8 cellular contexts compared by ENCODE assay signal in genomic region chr3:134600685-134601502, GRCh38.
DNase-seq lines count a peak whose midpoint lies in the region; FAIRE-seq and TF ChIP-seq lines count a peak whose summit lies in the region.

No MANE protein-coding gene starts in this region.

- peak overlapping the region in 1 of 3 experiments; percentile 72 for H3K27ac Mint-ChIP-seq in nephron

- H3K9ac ChIP-seq in BLaER1 (no peak overlapping the region), NT2/D1 (ENCODE audit: insufficient read length, low read depth) (no peak overlapping the region)

- peak overlapping the region; percentile 29 to 59 (median 40) for H3K4me3 Mint-ChIP-seq in nephron

- H3K27me3 Mint-ChIP-seq in nephron (ENCODE audit: low read depth) = peaks cover 15% of the 10 kb centered on the region

- FAIRE-seq in GM19239 (lab: Jason Lieb, UNC) = peak; percentile 83

- DNase-seq in GM19239 (ENCODE audit: insufficient read length, low spot score) = peak; percentile 57
- peak; percentile 35 for DNase-seq in HS-27A (ENCODE audit: low read depth)
- DNase-seq in NT2/D1 (ENCODE audit: low read depth, low spot score) = peak; percentile 48
- peak; percentile 18 for DNase-seq in activated T-cell treated with anti-CD3 and anti-CD28 coated beads for 4 hours
- DNase-seq in fibroblast of gingiva (ENCODE audit: low read depth) = peak; percentile 55
- peak; percentile 87 for DNase-seq in superior temporal gyrus (ENCODE audit: extremely low spot score)

- H3K4me2 ChIP-seq in BLaER1 = peak overlapping the region; percentile 46

- H3K36me3 ChIP-seq in BLaER1 (no peaks in the 10 kb centered on the region), NT2/D1 (ENCODE audit: insufficient read depth, insufficient read length, low read length) (no peaks in the 10 kb centered on the region)

- H3K36me3 Mint-ChIP-seq in nephron (ENCODE audit: low read depth) = no peaks in the 10 kb centered on the region

- peak; percentile 98 to 100 (median 99) for TF ChIP-seq CTCF in nephron (IDR thresholded peaks at IDR 0.05; ENCODE audit: unreplicated experiment in 3 of 3)

- H3K4me1 ChIP-seq in BLaER1 = peaks cover 37% of the 10 kb centered on the region
- peaks cover 17% of the 10 kb centered on the region for H3K4me1 ChIP-seq in NT2/D1 (ENCODE audit: insufficient read depth, insufficient read length)

- H3K4me1 Mint-ChIP-seq in nephron = peaks cover 19% of the 10 kb centered on the region

- no peak overlapping the region for H3K27ac ChIP-seq in BLaER1

- H4K20me1 ChIP-seq in BLaER1 = peaks cover 6% of the 10 kb centered on the region; the same call in 1 of the 2 replicates

- H3K27me3 ChIP-seq in BLaER1 (no peaks in the 10 kb centered on the region), NT2/D1 (ENCODE audit: insufficient read depth, insufficient read length) (peaks cover 12% of the 10 kb centered on the region)

- no peaks in the 10 kb centered on the region for H3K9me3 ChIP-seq in BLaER1
- H3K9me3 ChIP-seq in NT2/D1 (ENCODE audit: insufficient read depth, low read length) = peaks cover 4% of the 10 kb centered on the region; the same call in 1 of the 2 replicates

- peak overlapping the region; percentile 35; the same call in 1 of the 2 replicates for H3K4me3 ChIP-seq in BLaER1
- no peak overlapping the region for H3K4me3 ChIP-seq in NT2/D1 (ENCODE audit: insufficient read length, low read depth)

- no peaks in the 10 kb centered on the region for H3K9me3 Mint-ChIP-seq in nephron

Comparison
In these comparisons a context has a peak if more than half of its experiments do, and no peak if none do; other contexts are left out.
1. DNase-seq: peak in every context shown above with its lines; median percentile 87 in superior temporal gyrus; 57 in GM19239; 55 in fibroblast of gingiva; 48 in NT2/D1; 35 in HS-27A; 18 in activated T-cell treated with anti-CD3 and anti-CD28 coated beads for 4 hours.